Comparison of ENCODE assay signal across 1 cellular context in genomic region chr17:1746975-1747543, GRCh38.
TF ChIP-seq lines count a peak whose summit lies in the region.

No MANE protein-coding gene starts in this region.

TF ChIP-seq in liver, 16 proteins besides CTCF, POLR2A, EP300 and RAD21 (continued from another document):
- TF ChIP-seq ATF3 (IDR thresholded peaks at IDR 0.05) (no peak), HNF4A (conservative IDR thresholded peaks at IDR 0.05) (peak; percentile 67 to 72), GABPA (IDR thresholded peaks at IDR 0.05 in 1 of 2, conservative IDR thresholded peaks at IDR 0.05 in 1 of 2) (peak in 1 of 2 donors; percentile 55), NR2F2 (IDR thresholded peaks at IDR 0.05) (peak; percentile 59), TAF1 (conservative IDR thresholded peaks at IDR 0.05) (peak; percentile 51), MAX (IDR thresholded peaks at IDR 0.05) (peak; percentile 88), FOXA2 (IDR thresholded peaks at IDR 0.05) (peak; percentile 12), ZBTB33 (IDR thresholded peaks at IDR 0.05) (peak; percentile 50), EGR1 (IDR thresholded peaks at IDR 0.05; ENCODE audit: low read depth in 2 of 2) (peak in 1 of 2 donors; percentile 74), HNF4G (IDR thresholded peaks at IDR 0.05) (peak; percentile 50), JUND (IDR thresholded peaks at IDR 0.05) (peak; percentile 57 to 64)
